Comparison of ENCODE assay signal across 1 cellular context in the genomic region with DNA sequence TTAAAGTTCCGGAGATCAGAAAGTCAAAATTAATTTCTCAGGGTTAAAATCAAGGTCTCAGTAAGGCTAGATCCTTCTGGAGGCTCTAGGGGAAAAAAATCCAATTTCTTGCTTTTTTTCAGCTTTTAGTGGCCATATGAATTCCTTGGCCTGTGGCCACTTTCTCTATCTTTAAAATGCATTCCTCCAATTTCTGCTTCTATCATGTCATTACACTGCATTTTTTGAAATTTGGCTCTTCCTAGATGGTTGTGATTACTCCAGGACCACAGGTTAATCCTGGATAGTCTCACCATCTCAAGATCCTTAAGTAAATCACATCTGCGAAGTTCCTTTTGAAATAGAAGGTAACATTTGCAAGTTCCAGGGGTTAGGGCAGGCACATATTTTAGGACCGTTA.
TF ChIP-seq lines count a peak whose summit lies in the region.

No MANE protein-coding gene starts in this region.

TF ChIP-seq in IMR-90, 13 proteins besides CTCF, POLR2A, EP300 and RAD21 (continued from another document):
- TF ChIP-seq, protein P1, sequence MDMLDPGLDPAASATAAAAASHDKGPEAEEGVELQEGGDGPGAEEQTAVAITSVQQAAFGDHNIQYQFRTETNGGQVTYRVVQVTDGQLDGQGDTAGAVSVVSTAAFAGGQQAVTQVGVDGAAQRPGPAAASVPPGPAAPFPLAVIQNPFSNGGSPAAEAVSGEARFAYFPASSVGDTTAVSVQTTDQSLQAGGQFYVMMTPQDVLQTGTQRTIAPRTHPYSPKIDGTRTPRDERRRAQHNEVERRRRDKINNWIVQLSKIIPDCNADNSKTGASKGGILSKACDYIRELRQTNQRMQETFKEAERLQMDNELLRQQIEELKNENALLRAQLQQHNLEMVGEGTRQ (IDR thresholded peaks at IDR 0.05; ENCODE audit: low read depth, low read length): no peak
- TF ChIP-seq MXI1 (IDR thresholded peaks at IDR 0.05; ENCODE audit: borderline replicate concordance, low read depth, low read length) (no peak), RCOR1 (IDR thresholded peaks at IDR 0.05; ENCODE audit: insufficient replicate concordance, low read length) (no peak), BHLHE40 (IDR thresholded peaks at IDR 0.05; ENCODE audit: low read depth, low read length) (no peak), CHD1 (IDR thresholded peaks at IDR 0.05; ENCODE audit: low read depth, low read length) (no peak), RFX5 (IDR thresholded peaks at IDR 0.05; ENCODE audit: low read depth, low read length) (no peak), SMC3 (IDR thresholded peaks at IDR 0.05; ENCODE audit: low read depth, low read length) (no peak)
- TF ChIP-seq, protein P2, sequence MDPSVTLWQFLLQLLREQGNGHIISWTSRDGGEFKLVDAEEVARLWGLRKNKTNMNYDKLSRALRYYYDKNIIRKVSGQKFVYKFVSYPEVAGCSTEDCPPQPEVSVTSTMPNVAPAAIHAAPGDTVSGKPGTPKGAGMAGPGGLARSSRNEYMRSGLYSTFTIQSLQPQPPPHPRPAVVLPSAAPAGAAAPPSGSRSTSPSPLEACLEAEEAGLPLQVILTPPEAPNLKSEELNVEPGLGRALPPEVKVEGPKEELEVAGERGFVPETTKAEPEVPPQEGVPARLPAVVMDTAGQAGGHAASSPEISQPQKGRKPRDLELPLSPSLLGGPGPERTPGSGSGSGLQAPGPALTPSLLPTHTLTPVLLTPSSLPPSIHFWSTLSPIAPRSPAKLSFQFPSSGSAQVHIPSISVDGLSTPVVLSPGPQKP (IDR thresholded peaks at IDR 0.05; ENCODE audit: borderline replicate concordance, low read depth, low read length): no peak
